Comparison of ENCODE assay signal across 8 cellular contexts in genomic region chr12:95582230-95583058, GRCh38.
DNase-seq lines count a peak whose midpoint lies in the region; ATAC-seq and TF ChIP-seq lines count a peak whose summit lies in the region.

No MANE protein-coding gene starts in this region.

- no peak for TF ChIP-seq POLR2A in GM18505 (IDR thresholded peaks at IDR 0.05; ENCODE audit: borderline replicate concordance, extremely low read depth, insufficient read depth, insufficient read length)

- peak; percentile 29 for DNase-seq in Ammon's horn (ENCODE audit: low spot score)
- DNase-seq in NCI-H1105 (lab: John Stamatoyannopoulos, UW) = peak; percentile 59
- peak; percentile 11 for DNase-seq in amniotic stem cell (lab: John Stamatoyannopoulos, UW)
- peak; percentile 42 for DNase-seq in kidney glomerular epithelial cell (lab: John Stamatoyannopoulos, UW)

- ATAC-seq in GM21529 (IDR thresholded peaks at IDR 0.05; ENCODE audit: unreplicated experiment) (no peak), GM19351 (IDR thresholded peaks at IDR 0.05; ENCODE audit: unreplicated experiment) (no peak), GM18505 (IDR thresholded peaks at IDR 0.05; ENCODE audit: unreplicated experiment) (no peak), HG03159 (IDR thresholded peaks at IDR 0.05; ENCODE audit: unreplicated experiment) (no peak)
